13 cellular contexts compared by ENCODE assay signal in the genomic region with DNA sequence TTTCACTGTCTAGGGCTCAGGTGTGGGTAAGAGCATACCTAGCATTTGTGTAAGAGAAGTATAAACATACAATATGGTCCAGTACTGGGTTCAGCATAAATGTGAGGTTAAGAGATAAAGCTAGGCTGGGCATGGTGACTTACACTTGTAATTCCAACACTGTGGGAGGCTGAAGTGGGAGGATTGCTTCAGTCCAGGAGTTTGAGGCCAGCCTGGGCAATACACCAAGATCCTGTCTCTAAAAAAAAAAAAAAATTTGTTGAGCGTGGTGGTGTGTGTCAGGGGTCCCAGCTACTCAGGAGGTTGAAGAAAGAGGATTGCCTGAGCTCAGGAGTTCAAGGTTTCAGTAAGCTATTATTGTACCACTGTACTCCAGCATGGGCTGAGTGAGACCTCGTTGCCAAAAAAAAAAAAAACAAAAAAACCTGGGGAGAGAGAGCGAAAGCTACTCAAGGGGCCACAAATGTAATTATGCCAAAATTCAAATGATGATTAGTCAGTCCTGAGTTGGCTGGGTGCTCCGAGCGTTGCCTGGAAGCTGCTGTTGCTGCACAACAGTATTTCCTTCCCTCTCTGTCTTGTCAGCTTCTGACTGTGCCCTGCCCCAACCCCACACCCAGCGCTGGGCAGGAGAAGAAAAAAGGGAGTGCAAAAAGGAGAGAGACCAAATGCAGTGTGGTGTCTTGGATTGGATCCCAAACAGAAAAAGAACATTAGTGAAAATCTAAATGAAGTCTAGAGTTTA. TPM values are rescaled to one million over a fixed set of nuclear protein-coding genes. Genes with fewer than 3 reads are reported as not detected.
DNase-seq lines count a peak whose midpoint lies in the region; ATAC-seq and TF ChIP-seq lines count a peak whose summit lies in the region.
"Had no signal": no experiment of that assay in that cellular context is flagged by ENCODE, and none has a peak within 500 bp of the region (broad histone marks: within the 10 kb centered on the region; RNA-seq: fewer than 3 reads in every experiment).

No MANE protein-coding gene starts in this region.

- no peak overlapping the region for H3K4me3 Mint-ChIP-seq in activated CD8-positive, alpha-beta T cell treated with anti-CD3 and anti-CD28 coated beads for 36 hours
- H3K4me3 Mint-ChIP-seq in stimulated activated naive CD8-positive, alpha-beta T cell treated with anti-CD3 and anti-CD28 coated beads, Interleukin-15, amount 100 ng/mL, for 72 hours, result no peak overlapping the region
- H3K4me3 Mint-ChIP-seq: activated CD4-positive, alpha-beta T cell treated with anti-CD3 and anti-CD28 coated beads, Interleukin-2, amount 10 ng/mL, durations not matched to agents 24 days and 14 days had no signal

- no peak for TF ChIP-seq CTCF in AG09309 (IDR thresholded peaks at IDR 0.05; ENCODE audit: control insufficient read depth, insufficient read depth, low read depth, low read length, missing control alignments)
- TF ChIP-seq CTCF in cardiac fibroblast (IDR thresholded peaks at IDR 0.05; ENCODE audit: low read depth, low read length), result no peak
- TF ChIP-seq CTCF in activated CD8-positive, alpha-beta T cell treated with anti-CD3 and anti-CD28 coated beads for 36 hours (IDR thresholded peaks at IDR 0.05), result no peak

- H3K36me3 Mint-ChIP-seq in activated CD8-positive, alpha-beta T cell treated with anti-CD3 and anti-CD28 coated beads for 36 hours (ENCODE audit: low read depth), result peaks cover 58% of the 10 kb centered on the region

- H3K9me3 Mint-ChIP-seq in activated CD8-positive, alpha-beta T cell treated with anti-CD3 and anti-CD28 coated beads for 36 hours, result no peaks in the 10 kb centered on the region
- no peaks in the 10 kb centered on the region for H3K9me3 Mint-ChIP-seq in stimulated activated naive CD8-positive, alpha-beta T cell treated with anti-CD3 and anti-CD28 coated beads, Interleukin-15, amount 100 ng/mL, for 72 hours
- H3K9me3 Mint-ChIP-seq: activated CD4-positive, alpha-beta T cell treated with anti-CD3 and anti-CD28 coated beads, Interleukin-2, amount 10 ng/mL, durations not matched to agents 24 days and 14 days had no signal

- POLR2A ChIA-PET in activated CD8-positive, alpha-beta T cell treated with anti-CD3 and anti-CD28 coated beads for 36 hours (lab: Charles Lee), result interaction anchor here (0.6 to 1.3 kb wide), 3 partner anchors 13 to 58 kb away, joined by 3 to 6 read pairs (median 3); no protein-coding TSS in a partner anchor

- no peak overlapping the region for H3K27ac Mint-ChIP-seq in activated CD8-positive, alpha-beta T cell treated with anti-CD3 and anti-CD28 coated beads for 36 hours
- H3K27ac Mint-ChIP-seq in stimulated activated naive CD8-positive, alpha-beta T cell treated with anti-CD3 and anti-CD28 coated beads, Interleukin-15, amount 100 ng/mL, for 72 hours, result no peak overlapping the region
- H3K27ac Mint-ChIP-seq: activated CD4-positive, alpha-beta T cell treated with anti-CD3 and anti-CD28 coated beads, Interleukin-2, amount 10 ng/mL, durations not matched to agents 24 days and 14 days had no signal

- H3K4me3 ChIP-seq in AG09309 (ENCODE audit: control insufficient read depth, low read depth, low read length) (no peak overlapping the region), cardiac fibroblast (replicated peaks in 1 of 2; ENCODE audit: low read depth in 2 of 2, low read length in 2 of 2) (no peak overlapping the region)
- H3K4me3 ChIP-seq: GM12878, SJSA1 had no signal

- no peak for ATAC-seq in activated CD8-positive, alpha-beta T cell treated with anti-CD3 and anti-CD28 coated beads for 36 hours
- ATAC-seq in GM21360 (IDR thresholded peaks at IDR 0.05; ENCODE audit: unreplicated experiment) (no peak), HG02623 (IDR thresholded peaks at IDR 0.05; ENCODE audit: unreplicated experiment) (no peak)
- ATAC-seq in stimulated activated naive CD8-positive, alpha-beta T cell treated with anti-CD3 and anti-CD28 coated beads, Interleukin-15, amount 100 ng/mL, for 72 hours, result no peak
- ATAC-seq: GM12878 had no signal

- H3K4me1 Mint-ChIP-seq in activated CD8-positive, alpha-beta T cell treated with anti-CD3 and anti-CD28 coated beads for 36 hours (ENCODE audit: low read depth), result peaks cover 4% of the 10 kb centered on the region
- peaks cover 8% of the 10 kb centered on the region for H3K4me1 Mint-ChIP-seq in stimulated activated naive CD8-positive, alpha-beta T cell treated with anti-CD3 and anti-CD28 coated beads, Interleukin-15, amount 100 ng/mL, for 72 hours

- no peaks in the 10 kb centered on the region for H3K27me3 Mint-ChIP-seq in activated CD8-positive, alpha-beta T cell treated with anti-CD3 and anti-CD28 coated beads for 36 hours
- no peaks in the 10 kb centered on the region for H3K27me3 Mint-ChIP-seq in stimulated activated naive CD8-positive, alpha-beta T cell treated with anti-CD3 and anti-CD28 coated beads, Interleukin-15, amount 100 ng/mL, for 72 hours
- H3K27me3 Mint-ChIP-seq: activated CD4-positive, alpha-beta T cell treated with anti-CD3 and anti-CD28 coated beads, Interleukin-2, amount 10 ng/mL, durations not matched to agents 24 days and 14 days had no signal

- peak; percentile 61 for DNase-seq in AG09309 (ENCODE audit: low read depth)
- peak; percentile 54 to 78 for DNase-seq in Kasumi-1 (lab: John Stamatoyannopoulos, UW)
- peak; percentile 92 to 93 for DNase-seq in cardiac fibroblast (ENCODE audit: low read depth in 2 of 2)
- peak; percentile 58 for DNase-seq in medulla oblongata (ENCODE audit: extremely low spot score)
- no peak for DNase-seq in activated CD8-positive, alpha-beta T cell treated with anti-CD3 and anti-CD28 coated beads for 36 hours
- DNase-seq in stimulated activated naive CD8-positive, alpha-beta T cell treated with anti-CD3 and anti-CD28 coated beads, Interleukin-15, amount 100 ng/mL, for 72 hours, result no peak
- DNase-seq: activated CD4-positive, alpha-beta T cell treated with anti-CD3 and anti-CD28 coated beads, Interleukin-2, amount 10 ng/mL, durations not matched to agents 24 days and 14 days; activated naive CD4-positive, alpha-beta T cell treated with anti-CD3 and anti-CD28 coated beads, Interleukin-2, amount 50 U/mL, for 16 hours; islet precursor cell had no signal

- intact Hi-C loops in activated CD8-positive, alpha-beta T cell treated with anti-CD3 and anti-CD28 coated beads for 36 hours (cut with micrococcal nuclease), result no loop called here

- CTCF ChIA-PET in activated CD8-positive, alpha-beta T cell treated with anti-CD3 and anti-CD28 coated beads for 36 hours (lab: Charles Lee), result interaction anchor here (0.6 to 1.0 kb wide), 2 partner anchors 13 to 109 kb away, joined by 3 read pairs; no protein-coding TSS in a partner anchor

RNA-seq across cellular contexts. Expression of gene CMTR1, which starts 24.0 kb away (rescaled TPM):
- 10 to 100 TPM; 49.9 to 50.6 TPM for total RNA-seq in activated CD8-positive, alpha-beta T cell treated with anti-CD3 and anti-CD28 coated beads for 36 hours

RNA-seq across cellular contexts. Expression of gene CCDC167, which starts 42.7 kb away (rescaled TPM):
- 10 to 100 TPM; 63.7 to 68.1 TPM for total RNA-seq in activated CD8-positive, alpha-beta T cell treated with anti-CD3 and anti-CD28 coated beads for 36 hours

Comparison
In these comparisons a context has a peak if more than half of its experiments do, and no peak if none do; other contexts are left out.
1. DNase-seq: peak in AG09309 (single experiment), Kasumi-1 (2 of 2), cardiac fibroblast (2 of 2) and medulla oblongata (single experiment); none in activated CD8-positive, alpha-beta T cell treated with anti-CD3 and anti-CD28 coated beads for 36 hours (single experiment) and stimulated activated naive CD8-positive, alpha-beta T cell treated with anti-CD3 and anti-CD28 coated beads, Interleukin-15, amount 100 ng/mL, for 72 hours (0 of 2).